ENCODE assay signal across 8 cellular contexts in the genomic region with DNA sequence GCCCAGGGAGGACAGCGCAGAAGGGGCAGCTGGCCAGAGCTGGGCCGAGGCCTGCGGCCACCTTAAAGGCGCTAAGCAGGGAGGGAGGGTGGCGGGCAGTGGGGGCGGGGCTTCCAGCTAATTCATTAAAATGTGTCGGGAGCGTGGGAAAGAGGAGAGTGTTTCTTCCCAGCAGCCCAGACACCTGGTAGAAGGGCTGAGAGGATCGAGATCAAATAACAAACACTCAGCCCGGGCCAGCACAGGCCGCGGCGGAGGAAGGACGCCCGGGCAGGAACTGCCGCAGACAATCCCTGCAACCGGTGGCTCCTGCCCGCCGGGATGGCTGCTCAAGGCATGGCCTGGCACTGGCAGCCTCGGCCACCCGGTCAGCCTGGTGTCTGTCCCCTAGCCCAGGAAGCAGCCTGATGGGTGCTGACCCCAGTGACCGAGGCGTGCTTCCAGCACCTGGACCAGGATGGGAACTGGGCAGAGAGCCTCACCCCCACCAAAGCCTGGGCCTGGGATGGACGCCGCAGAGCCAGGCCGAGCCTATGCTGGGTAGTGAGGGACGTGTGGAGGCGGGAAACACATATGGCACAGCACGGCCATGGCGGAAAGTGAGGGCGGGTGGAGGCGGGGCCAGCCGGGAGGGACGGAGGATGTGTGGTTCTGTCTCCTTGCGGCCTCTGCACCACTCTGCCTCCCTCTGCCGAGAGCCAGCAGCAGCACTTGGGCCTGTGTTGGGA. TPM values are rescaled to one million over a fixed set of nuclear protein-coding genes. Genes with fewer than 3 reads are reported as not detected.
DNase-seq lines count a peak whose midpoint lies in the region; ATAC-seq and TF ChIP-seq lines count a peak whose summit lies in the region.

No MANE protein-coding gene starts in this region.

- H2AK5ac ChIP-seq in mesenchymal stem cell (ENCODE audit: low read length, severe bottlenecking), result no peak overlapping the region

- no peak overlapping the region for H4K8ac ChIP-seq in mesenchymal stem cell (ENCODE audit: low read length)

- no peak overlapping the region for H2BK5ac ChIP-seq in mesenchymal stem cell (ENCODE audit: low read depth, low read length, poor library complexity, severe bottlenecking)

- H3K27ac Mint-ChIP-seq in WTC11, result peak overlapping the region; percentile 80; the same call in 1 of the 2 replicates

- no peak overlapping the region for H3K14ac ChIP-seq in mesenchymal stem cell (ENCODE audit: low read length in 2 of 2)

- no peaks in the 10 kb centered on the region for H3K36me3 Mint-ChIP-seq in WTC11

- H3K4ac ChIP-seq in mesenchymal stem cell (ENCODE audit: low read depth in 1 of 2, low read length in 2 of 2), result no peak overlapping the region

- H2BK12ac ChIP-seq in mesenchymal stem cell (ENCODE audit: low read length in 2 of 2), result no peak overlapping the region

- ATAC-seq in WTC11 (peak; percentile 4; the same call in 1 of the 2 replicates), GM21360 (IDR thresholded peaks at IDR 0.05; ENCODE audit: unreplicated experiment) (no peak)
- ATAC-seq in stimulated activated naive CD8-positive, alpha-beta T cell treated with anti-CD3 and anti-CD28 coated beads, Interleukin-15, Interleukin-2, amounts not matched to agents 100 U/mL and 50 U/mL, for 24 hours, result peak; percentile 52

- H3K27ac ChIP-seq in mesenchymal stem cell (ENCODE audit: low read length, poor library complexity, severe bottlenecking), result no peak overlapping the region

- DNase-seq in NCI-H82 (lab: John Stamatoyannopoulos, UW), result peak; percentile 44
- no peak for DNase-seq in NCI-H82 treated with DMSO at 0.1 percent for 48 hours (lab: John Stamatoyannopoulos, UW; ENCODE audit: unreplicated experiment)
- peak; percentile 69 for DNase-seq in WTC11 (ENCODE audit: low spot score)
- DNase-seq in choroid plexus epithelial cell (ENCODE audit: low read depth), result peak; percentile 41
- DNase-seq in mesenchymal stem cell, result no peak
- peak; percentile 79 for DNase-seq in stimulated activated naive CD8-positive, alpha-beta T cell treated with anti-CD3 and anti-CD28 coated beads, Interleukin-15, Interleukin-2, amounts not matched to agents 100 U/mL and 50 U/mL, for 24 hours
- DNase-seq in SKM-1 treated with dmso at 0.1 percent for 144 hours (lab: John Stamatoyannopoulos, UW; ENCODE audit: unreplicated experiment), result no peak

- no peak overlapping the region for H3K4me3 Mint-ChIP-seq in WTC11

- H3K27me3 ChIP-seq in mesenchymal stem cell (ENCODE audit: control insufficient read depth in 1 of 2, insufficient read depth in 1 of 2, low read length in 2 of 2), result peaks cover 7 to 84% of the 10 kb centered on the region in 2 experiments

- H3K4me1 Mint-ChIP-seq in WTC11, result peaks cover 27% of the 10 kb centered on the region

- H4K91ac ChIP-seq in mesenchymal stem cell (ENCODE audit: low read length), result peak overlapping the region; percentile 19

- H3K4me2 ChIP-seq in mesenchymal stem cell (ENCODE audit: low read length, poor library complexity, severe bottlenecking), result no peak overlapping the region

- H2BK15ac ChIP-seq in mesenchymal stem cell (ENCODE audit: low read depth, poor library complexity, severe bottlenecking), result no peak overlapping the region

- H2BK120ac ChIP-seq in mesenchymal stem cell (ENCODE audit: low read depth, low read length), result no peak overlapping the region

- no peaks in the 10 kb centered on the region for H3K9me3 Mint-ChIP-seq in WTC11

- H3K18ac ChIP-seq in mesenchymal stem cell (ENCODE audit: low read depth in 1 of 2, low read length in 2 of 2), result no peak overlapping the region

- WGBS in mesenchymal stem cell, result 65% methylated on average over 36 of the region's 36 CpGs

- no peaks in the 10 kb centered on the region for H3K9me3 ChIP-seq in mesenchymal stem cell (ENCODE audit: control insufficient read depth, low read length)

- no peak for TF ChIP-seq CTCF in WTC11 (IDR thresholded peaks at IDR 0.05)
- TF ChIP-seq CTCF in choroid plexus epithelial cell (conservative IDR thresholded peaks at IDR 0.05; ENCODE audit: low read depth, low read length), result peak; percentile 27

- no peak overlapping the region for H3K4me3 ChIP-seq in choroid plexus epithelial cell (ENCODE audit: low read depth, low read length)
- H3K4me3 ChIP-seq in mesenchymal stem cell (ENCODE audit: insufficient read depth in 1 of 2, low read depth in 1 of 2, low read length in 2 of 2), result no peak overlapping the region

- POLR2A ChIA-PET in WTC11 (lab: Charles Lee), result no interaction called here

- no peak overlapping the region for H2AFZ ChIP-seq in mesenchymal stem cell (ENCODE audit: low read depth, low read length)

- peaks cover 13% of the 10 kb centered on the region for H3K27me3 Mint-ChIP-seq in WTC11 (ENCODE audit: low read depth)

- H3K23ac ChIP-seq in mesenchymal stem cell (ENCODE audit: low read length in 2 of 2), result no peak overlapping the region

- H3K36me3 ChIP-seq in mesenchymal stem cell (ENCODE audit: control insufficient read depth in 1 of 2, insufficient read depth in 2 of 2, low read depth in 1 of 2, low read length in 2 of 2), result no peaks in the 10 kb centered on the region

- H3K79me1 ChIP-seq in mesenchymal stem cell (replicated peaks; ENCODE audit: low read length, poor library complexity, severe bottlenecking), result no peaks in the 10 kb centered on the region

- no peak overlapping the region for H3K9ac ChIP-seq in mesenchymal stem cell (ENCODE audit: low read length)

- H3K4me1 ChIP-seq in mesenchymal stem cell (ENCODE audit: control insufficient read depth, insufficient read depth, low read depth, low read length), result peaks cover 33% of the 10 kb centered on the region

- CTCF ChIA-PET in WTC11 (lab: Charles Lee), result interaction anchor here (0.6 to 8.6 kb wide), 7 partner anchors 9 to 118 kb away, joined by 3 to 172 read pairs (median 5); a partner anchor contains a TSS

TF ChIP-seq in WTC11, 78 proteins besides CTCF, POLR2A, EP300 and RAD21 (continues in another document):
- TF ChIP-seq, protein P1, sequence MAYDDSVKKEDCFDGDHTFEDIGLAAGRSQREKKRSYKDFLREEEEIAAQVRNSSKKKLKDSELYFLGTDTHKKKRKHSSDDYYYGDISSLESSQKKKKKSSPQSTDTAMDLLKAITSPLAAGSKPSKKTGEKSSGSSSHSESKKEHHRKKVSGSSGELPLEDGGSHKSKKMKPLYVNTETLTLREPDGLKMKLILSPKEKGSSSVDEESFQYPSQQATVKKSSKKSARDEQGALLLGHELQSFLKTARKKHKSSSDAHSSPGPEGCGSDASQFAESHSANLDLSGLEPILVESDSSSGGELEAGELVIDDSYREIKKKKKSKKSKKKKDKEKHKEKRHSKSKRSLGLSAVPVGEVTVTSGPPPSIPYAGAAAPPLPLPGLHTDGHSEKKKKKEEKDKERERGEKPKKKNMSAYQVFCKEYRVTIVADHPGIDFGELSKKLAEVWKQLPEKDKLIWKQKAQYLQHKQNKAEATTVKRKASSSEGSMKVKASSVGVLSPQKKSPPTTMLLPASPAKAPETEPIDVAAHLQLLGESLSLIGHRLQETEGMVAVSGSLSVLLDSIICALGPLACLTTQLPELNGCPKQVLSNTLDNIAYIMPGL (CRISPR knock-in tag; IDR thresholded peaks at IDR 0.05), result 0 out of 2 replicates have a peak, but pooled peaks have one; percentile 41
- TF ChIP-seq KAT7 (CRISPR knock-in tag; IDR thresholded peaks at IDR 0.05; ENCODE audit: borderline replicate concordance), result no peak
- TF ChIP-seq, protein P2, sequence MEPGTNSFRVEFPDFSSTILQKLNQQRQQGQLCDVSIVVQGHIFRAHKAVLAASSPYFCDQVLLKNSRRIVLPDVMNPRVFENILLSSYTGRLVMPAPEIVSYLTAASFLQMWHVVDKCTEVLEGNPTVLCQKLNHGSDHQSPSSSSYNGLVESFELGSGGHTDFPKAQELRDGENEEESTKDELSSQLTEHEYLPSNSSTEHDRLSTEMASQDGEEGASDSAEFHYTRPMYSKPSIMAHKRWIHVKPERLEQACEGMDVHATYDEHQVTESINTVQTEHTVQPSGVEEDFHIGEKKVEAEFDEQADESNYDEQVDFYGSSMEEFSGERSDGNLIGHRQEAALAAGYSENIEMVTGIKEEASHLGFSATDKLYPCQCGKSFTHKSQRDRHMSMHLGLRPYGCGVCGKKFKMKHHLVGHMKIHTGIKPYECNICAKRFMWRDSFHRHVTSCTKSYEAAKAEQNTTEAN (CRISPR knock-in tag; IDR thresholded peaks at IDR 0.05), result 0 out of 2 replicates have a peak, but pooled peaks have one; percentile 36

RNA-seq across cellular contexts. Expression of a gene that starts 3.2 kb away (rescaled TPM):
- total RNA-seq in WTC11 (2021), result 46.7 to 52.4 TPM (median 51.5 TPM) in 3 replicates
- polyA plus RNA-seq in mesenchymal stem cell (2013, experiment 1 of 2), result 0.76 TPM
- polyA plus RNA-seq in mesenchymal stem cell (2013, experiment 2 of 2), result 0.68 TPM

RNA-seq across cellular contexts. Expression of a gene that starts 27.7 kb away (rescaled TPM):
- total RNA-seq in WTC11 (2021), result 7.3 to 11.8 TPM (median 11.3 TPM) in 3 replicates
- 30.3 TPM for polyA plus RNA-seq in mesenchymal stem cell (2013, experiment 1 of 2)
- 30.0 TPM for polyA plus RNA-seq in mesenchymal stem cell (2013, experiment 2 of 2)

RNA-seq across cellular contexts. Expression of a gene that starts 50.1 kb away (rescaled TPM):
- total RNA-seq in WTC11 (2021), result 93.7 to 95.0 TPM (median 94.7 TPM) in 3 replicates
- polyA plus RNA-seq in mesenchymal stem cell (2013, experiment 1 of 2), result 30.5 TPM
- 30.5 TPM for polyA plus RNA-seq in mesenchymal stem cell (2013, experiment 2 of 2)

RNA-seq across cellular contexts. Expression of a gene that starts 54.1 kb away (rescaled TPM):
- total RNA-seq in WTC11 (2021), result 0.21 to 0.26 TPM in 2 of 3 replicates, not detected in the other
- not detected for polyA plus RNA-seq in mesenchymal stem cell (2013, experiment 1 of 2)
- polyA plus RNA-seq in mesenchymal stem cell (2013, experiment 2 of 2), result not detected

Comparison
In these comparisons a context has a peak if more than half of its experiments do, and no peak if none do; other contexts are left out.
1. DNase-seq: peak in NCI-H82 (single experiment), WTC11 (single experiment), choroid plexus epithelial cell (single experiment) and stimulated activated naive CD8-positive, alpha-beta T cell treated with anti-CD3 and anti-CD28 coated beads, Interleukin-15, Interleukin-2, amounts not matched to agents 100 U/mL and 50 U/mL, for 24 hours (single experiment); none in NCI-H82 treated with DMSO at 0.1 percent for 48 hours (single experiment), mesenchymal stem cell (single experiment) and SKM-1 treated with dmso at 0.1 percent for 144 hours (single experiment).